Comparison of ENCODE assay signal across 15 cellular contexts in genomic region chr3:146148468-146148931, GRCh38. TPM values are rescaled to one million over a fixed set of nuclear protein-coding genes. Genes with fewer than 3 reads are reported as not detected.
DNase-seq lines count a peak whose midpoint lies in the region; ATAC-seq and TF ChIP-seq lines count a peak whose summit lies in the region.
"Had no signal": no experiment of that assay in that cellular context is flagged by ENCODE, and none has a peak within 500 bp of the region (broad histone marks: within the 10 kb centered on the region; RNA-seq: fewer than 3 reads in every experiment).

No MANE protein-coding gene starts in this region.

- intact Hi-C loops in posterior vena cava (cut with DNase I) = no loop called here

- peaks cover 10% of the 10 kb centered on the region for H3K36me3 Mint-ChIP-seq in mesothelial cell of epicardium
- H3K36me3 Mint-ChIP-seq: activated CD8-positive, alpha-beta memory T cell treated with anti-CD3 and anti-CD28 coated beads, Interleukin-2, amount 10 ng/mL, durations not matched to agents 7 days and 5 days had no signal

- H3K9me3 Mint-ChIP-seq in mesothelial cell of epicardium = no peaks in the 10 kb centered on the region

- H3K27ac Mint-ChIP-seq in mesothelial cell of epicardium = peak overlapping the region; percentile 65
- H3K27ac Mint-ChIP-seq: activated CD8-positive, alpha-beta memory T cell treated with anti-CD3 and anti-CD28 coated beads, Interleukin-2, amount 10 ng/mL, durations not matched to agents 7 days and 5 days had no signal

- peak; percentile 39 for DNase-seq in AG10803 (ENCODE audit: low read depth)
- no peak for DNase-seq in LNCaP clone FGC (ENCODE audit: low read depth)
- peak; percentile 38 for DNase-seq in dermis blood vessel endothelial cell
- no peak for DNase-seq in mesothelial cell of epicardium (ENCODE audit: low spot score in 2 of 2, unreplicated experiment in 2 of 2)
- no peak for DNase-seq in NCI-H446 treated with DMSO at 0.1 percent for 48 hours (lab: John Stamatoyannopoulos, UW)
- DNase-seq in posterior vena cava (ENCODE audit: low spot score) = no peak
- DNase-seq: activated CD8-positive, alpha-beta memory T cell treated with anti-CD3 and anti-CD28 coated beads, Interleukin-2, amount 10 ng/mL, durations not matched to agents 7 days and 5 days; adrenal gland; erythroblast; kidney glomerular epithelial cell; NCI-H1105 treated with DMSO at 0.1 percent for 48 hours; NK-92 treated with Interleukin-12 subunit alpha and Interleukin-12 subunit beta, amount 100 ng/mL, for 24 hours; T-helper 2 cell had no signal

- ATAC-seq in HG03039 (IDR thresholded peaks at IDR 0.05; ENCODE audit: unreplicated experiment) (no peak), HG02840 (IDR thresholded peaks at IDR 0.05; ENCODE audit: low FRiP score, unreplicated experiment) (no peak)
- ATAC-seq: activated CD8-positive, alpha-beta memory T cell treated with anti-CD3 and anti-CD28 coated beads, Interleukin-2, amount 10 ng/mL, durations not matched to agents 7 days and 5 days had no signal

- peaks cover 46% of the 10 kb centered on the region for H3K4me1 Mint-ChIP-seq in mesothelial cell of epicardium
- H3K4me1 Mint-ChIP-seq: activated CD8-positive, alpha-beta memory T cell treated with anti-CD3 and anti-CD28 coated beads, Interleukin-2, amount 10 ng/mL, durations not matched to agents 7 days and 5 days had no signal

- no peak overlapping the region for H3K4me3 Mint-ChIP-seq in mesothelial cell of epicardium
- H3K4me3 Mint-ChIP-seq: activated CD8-positive, alpha-beta memory T cell treated with anti-CD3 and anti-CD28 coated beads, Interleukin-2, amount 10 ng/mL, durations not matched to agents 7 days and 5 days had no signal

- no peak overlapping the region for H3K4me3 ChIP-seq in AG10803 (ENCODE audit: low read length)
- no peak overlapping the region for H3K4me3 ChIP-seq in LNCaP clone FGC (ENCODE audit: low read depth, low read length)
- H3K4me3 ChIP-seq: adrenal gland had no signal

- TF ChIP-seq CTCF in AG10803 (conservative IDR thresholded peaks at IDR 0.05; ENCODE audit: low read length) = peak; percentile 40
- TF ChIP-seq CTCF in LNCaP clone FGC (IDR thresholded peaks at IDR 0.05; ENCODE audit: control insufficient read depth, extremely low read depth, insufficient read depth) = peak; percentile 40
- TF ChIP-seq CTCF in mesothelial cell of epicardium (IDR thresholded peaks at IDR 0.05; ENCODE audit: unreplicated experiment) = no peak

- H3K27me3 Mint-ChIP-seq in mesothelial cell of epicardium (ENCODE audit: low read depth) = no peaks in the 10 kb centered on the region

RNA-seq across cellular contexts. Expression of gene PLOD2, which starts 12.5 kb away (rescaled TPM):
- 124 and 201 TPM in 2 replicates for total RNA-seq in dermis blood vessel endothelial cell
- 83.2 to 86.6 TPM (median 86.0 TPM) in 3 replicates for total RNA-seq in mesothelial cell of epicardium
- 10 to 100 TPM; 63.8 to 64.1 TPM for total RNA-seq in posterior vena cava

Comparison
In these comparisons a context has a peak if more than half of its experiments do, and no peak if none do; other contexts are left out.
1. DNase-seq: peak in AG10803 (single experiment) and dermis blood vessel endothelial cell (single experiment); none in LNCaP clone FGC (single experiment), mesothelial cell of epicardium (0 of 2), NCI-H446 treated with DMSO at 0.1 percent for 48 hours (single experiment) and posterior vena cava (single experiment).